9 cellular contexts compared by ENCODE assay signal in the genomic region with DNA sequence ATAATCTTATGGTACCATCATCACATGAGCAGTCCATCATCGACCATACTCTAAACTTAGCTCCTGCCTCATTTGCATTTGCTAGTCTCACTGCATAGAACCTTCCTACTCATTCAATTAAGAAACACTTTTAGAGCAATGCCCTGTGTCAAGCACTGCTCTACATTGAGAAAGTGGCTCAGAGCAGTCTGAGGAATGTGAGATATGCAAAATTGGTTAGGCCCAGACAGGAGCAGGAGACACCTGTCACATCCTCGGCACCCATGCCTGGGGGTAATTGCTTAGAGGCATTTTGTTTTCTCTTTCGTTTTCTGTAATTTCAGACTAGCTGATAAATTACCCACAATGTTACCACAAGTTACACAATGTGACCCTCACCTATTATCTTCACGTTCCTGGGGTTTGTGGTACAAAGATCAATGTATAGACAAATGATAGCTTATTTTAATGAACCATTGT. TPM values are rescaled to one million over a fixed set of nuclear protein-coding genes. Genes with fewer than 3 reads are reported as not detected.
A peak's percentile ranks its signal among the peaks of the same experiment; 100 is the strongest.
DNase-seq lines count a peak whose midpoint lies in the region; ATAC-seq and TF ChIP-seq lines count a peak whose summit lies in the region.
"Had no signal": no experiment of that assay in that cellular context is flagged by ENCODE, and none has a peak within 500 bp of the region (broad histone marks: within the 10 kb centered on the region; RNA-seq: fewer than 3 reads in every experiment).

No MANE protein-coding gene starts in this region.

- no peak overlapping the region for H3K27ac ChIP-seq in SU-DHL-6 (ENCODE audit: low read depth, low read length)
- no peak overlapping the region for H3K27ac ChIP-seq in osteoblast (ENCODE audit: low read depth, low read length)

- H3K4me3 ChIP-seq in SU-DHL-6 (ENCODE audit: insufficient read depth, low read length, poor library complexity, severe bottlenecking) (no peak overlapping the region), osteoblast (ENCODE audit: insufficient read depth, low read length) (no peak overlapping the region)

- no peaks in the 10 kb centered on the region for H3F3A ChIP-seq in SU-DHL-6 (ENCODE audit: insufficient read depth)

- ATAC-seq in GM18498 (IDR thresholded peaks at IDR 0.05; ENCODE audit: unreplicated experiment) (peak; percentile 95), GM19351 (IDR thresholded peaks at IDR 0.05; ENCODE audit: unreplicated experiment) (peak; percentile 92), HG02973 (IDR thresholded peaks at IDR 0.05; ENCODE audit: unreplicated experiment) (peak; percentile 94)
- ATAC-seq: natural killer cell treated with Interleukin-12 subunit alpha and Interleukin-12 subunit beta and Interleukin-15 and Interleukin-18, amount 100 ng/mL, for 72 hours had no signal

- H3K9me2 ChIP-seq in SU-DHL-6 (replicated peaks; ENCODE audit: insufficient read depth, low read length): no peaks in the 10 kb centered on the region

- H3K9me3 ChIP-seq in SU-DHL-6 (ENCODE audit: insufficient read depth, low read length) (no peaks in the 10 kb centered on the region), osteoblast (ENCODE audit: low read depth, low read length) (no peaks in the 10 kb centered on the region)

- no peak for TF ChIP-seq CTCF in SU-DHL-6 (IDR thresholded peaks at IDR 0.05; ENCODE audit: insufficient read depth, low read length, poor library complexity, severe bottlenecking)
- no peak for TF ChIP-seq CTCF in osteoblast (IDR thresholded peaks at IDR 0.05; ENCODE audit: extremely low read depth, low read depth, low read length)

- H2AFZ ChIP-seq in SU-DHL-6 (ENCODE audit: low read depth, low read length, severe bottlenecking) (peak overlapping the region; percentile 29), osteoblast (ENCODE audit: low read length) (no peak overlapping the region)

- H4K20me1 ChIP-seq in SU-DHL-6 (ENCODE audit: low read depth, low read length) (no peaks in the 10 kb centered on the region), osteoblast (ENCODE audit: insufficient read depth, low read length) (no peaks in the 10 kb centered on the region)

- no peaks in the 10 kb centered on the region for H3K27me3 ChIP-seq in SU-DHL-6 (ENCODE audit: low read length)
- no peaks in the 10 kb centered on the region for H3K27me3 ChIP-seq in osteoblast (ENCODE audit: insufficient read depth, low read length)

- DNase-seq in AML-193 (lab: John Stamatoyannopoulos, UW): no peak
- DNase-seq in activated effector memory CD4-positive, alpha-beta T cell treated with anti-CD3 and anti-CD28 coated beads, Interleukin-2, amount 50 U/mL, for 16 hours: no peak
- no peak for DNase-seq in osteoblast (ENCODE audit: insufficient read length, low spot score, missing footprints)
- no peak for DNase-seq in retina

- no peaks in the 10 kb centered on the region for H3K79me2 ChIP-seq in SU-DHL-6 (ENCODE audit: insufficient read depth, low read length)
- peaks cover under 1% of the 10 kb centered on the region for H3K79me2 ChIP-seq in osteoblast (ENCODE audit: insufficient read depth, low read length)

- H3K4me1 ChIP-seq in osteoblast (ENCODE audit: insufficient read depth, low read length): peaks cover 13% of the 10 kb centered on the region

- H3K9ac ChIP-seq in SU-DHL-6 (ENCODE audit: low read length): no peak overlapping the region

- H3K4me2 ChIP-seq in SU-DHL-6 (ENCODE audit: low read depth, low read length, poor library complexity, severe bottlenecking): peak overlapping the region; percentile 21
- H3K4me2 ChIP-seq in osteoblast (ENCODE audit: insufficient read depth, low read length): no peak overlapping the region

- H3K36me3 ChIP-seq in SU-DHL-6 (ENCODE audit: low read length): no peaks in the 10 kb centered on the region
- no peaks in the 10 kb centered on the region for H3K36me3 ChIP-seq in osteoblast (ENCODE audit: insufficient read depth, low read length)

RNA-seq across cellular contexts. Expression of a gene that starts 4.9 kb away (rescaled TPM):
- 174 and 243 TPM in 2 replicates for total RNA-seq in osteoblast

RNA-seq across cellular contexts. Expression of a gene that starts 47.7 kb away (rescaled TPM):
- total RNA-seq in osteoblast: 0.36 and 1.2 TPM in 2 replicates
